In the genomic region with DNA sequence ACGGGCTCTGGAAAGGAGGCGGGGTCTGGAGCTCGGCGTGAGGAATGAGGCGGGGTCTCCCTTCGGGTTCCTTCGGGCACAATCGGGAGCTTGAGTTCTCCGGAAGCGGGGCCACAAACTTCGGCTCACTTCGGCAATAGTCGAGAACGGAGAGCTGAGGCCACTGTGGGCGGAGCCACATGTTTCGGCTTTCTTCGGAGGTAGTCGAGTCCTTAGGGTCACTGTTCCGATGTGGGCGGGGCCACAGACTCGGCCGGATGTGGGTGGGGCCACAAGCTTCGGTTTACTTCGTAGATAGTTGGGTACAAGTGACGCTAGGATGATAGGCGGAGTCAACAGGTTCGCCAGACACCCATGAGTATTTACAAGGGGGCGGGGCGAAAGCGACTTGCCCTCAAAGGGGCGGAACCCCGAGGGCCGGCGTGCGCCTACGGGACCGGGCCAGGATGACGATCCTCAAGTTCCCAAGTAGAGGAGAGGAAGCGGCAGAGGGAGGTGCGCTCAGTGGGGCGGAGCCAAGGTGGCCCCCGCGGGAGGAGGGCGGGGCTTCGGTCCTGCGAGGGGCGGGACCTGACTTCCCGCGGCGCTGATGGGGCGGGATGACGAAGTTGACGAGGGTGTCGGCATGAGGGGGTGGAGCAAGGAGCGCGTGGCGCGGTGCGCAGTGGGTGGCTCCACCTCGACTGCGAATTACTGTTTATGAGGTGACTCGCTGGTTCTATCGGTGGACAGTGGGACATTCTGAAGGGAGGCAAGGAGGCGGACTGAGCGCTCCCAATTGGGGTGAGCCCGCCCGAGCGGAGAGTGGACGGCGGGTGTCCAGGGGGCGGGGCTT, we compare ENCODE assay signal across 8 cellular contexts. TPM values are rescaled to one million over a fixed set of nuclear protein-coding genes. Genes with fewer than 3 reads are reported as not detected.
DNase-seq lines count a peak whose midpoint lies in the region; ATAC-seq and TF ChIP-seq lines count a peak whose summit lies in the region.

No MANE protein-coding gene starts in this region.

- no peaks in the 10 kb centered on the region for H3F3A ChIP-seq in OCI-LY1 (ENCODE audit: insufficient read depth, low read length)

- no peak for TF ChIP-seq CTCF in OCI-LY1 (IDR thresholded peaks at IDR 0.05; ENCODE audit: low read length)
- TF ChIP-seq CTCF in endothelial cell (IDR thresholded peaks at IDR 0.05; ENCODE audit: unreplicated experiment) = no peak

- peak overlapping the region; percentile 93 for H3K4me2 ChIP-seq in OCI-LY1 (ENCODE audit: low read length)

- no peak overlapping the region for H2AFZ ChIP-seq in OCI-LY1 (ENCODE audit: low read length)

- peaks cover 35% of the 10 kb centered on the region for H3K36me3 Mint-ChIP-seq in endothelial cell (ENCODE audit: low read depth, unreplicated experiment)

- no peaks in the 10 kb centered on the region for H3K9me2 ChIP-seq in OCI-LY1 (ENCODE audit: low read depth, low read length)

- H3K27ac ChIP-seq in OCI-LY1 (ENCODE audit: low read depth, low read length, poor library complexity, severe bottlenecking) (peak overlapping the region; percentile 92), mesodermal cell (ENCODE audit: low read depth, low read length, severe bottlenecking) (peak overlapping the region; percentile 99)

- H3K4me1 ChIP-seq in OCI-LY1 (ENCODE audit: insufficient read depth, low read length, severe bottlenecking) (peaks cover 21% of the 10 kb centered on the region), mesodermal cell (ENCODE audit: control insufficient read depth, insufficient read depth, low read length, poor library complexity, severe bottlenecking) (peaks cover 17% of the 10 kb centered on the region)

- peaks cover 16% of the 10 kb centered on the region; the same call in 1 of the 2 replicates for H3K36me3 ChIP-seq in OCI-LY1 (ENCODE audit: insufficient read depth, low read length)
- H3K36me3 ChIP-seq in mesodermal cell (ENCODE audit: control insufficient read depth, insufficient read depth, low read length) = peaks cover 54% of the 10 kb centered on the region

- H3K9me3 ChIP-seq in OCI-LY1 (ENCODE audit: low read length) (no peaks in the 10 kb centered on the region), mesodermal cell (ENCODE audit: control insufficient read depth, low read length) (no peaks in the 10 kb centered on the region)

- H3K27me3 ChIP-seq in OCI-LY1 (ENCODE audit: insufficient read depth, low read length) = no peaks in the 10 kb centered on the region

- H3K27ac Mint-ChIP-seq in endothelial cell (ENCODE audit: unreplicated experiment) = peak overlapping the region; percentile 100

- no peaks in the 10 kb centered on the region for H3K9me3 Mint-ChIP-seq in endothelial cell (ENCODE audit: unreplicated experiment)

- DNase-seq in DMS 273 (lab: John Stamatoyannopoulos, UW; ENCODE audit: unreplicated experiment) (peak; percentile 100), HuH-7 (ENCODE audit: low spot score) (peak; percentile 89), activated T-cell treated with anti-CD3 and anti-CD28 coated beads for 1 hour (ENCODE audit: low read depth) (peak; percentile 99), endothelial cell (ENCODE audit: low spot score) (peak; percentile 100)
- DNase-seq in stimulated activated CD8-positive, alpha-beta memory T cell treated with anti-CD3 and anti-CD28 coated beads, Interleukin-15, amount 100 ng/mL, for 24 hours (ENCODE audit: low read depth) = peak; percentile 97

- no peaks in the 10 kb centered on the region for H4K20me1 ChIP-seq in OCI-LY1 (ENCODE audit: insufficient read depth, low read length)

- H3K27me3 Mint-ChIP-seq in endothelial cell (ENCODE audit: unreplicated experiment) = peaks cover 22% of the 10 kb centered on the region

- WGBS in mesodermal cell (ENCODE audit: insufficient coverage in 2 of 2), 2 experiments = 0% methylated on average over 54 to 71 of the region's 71 CpGs

- peak overlapping the region; percentile 99 for H3K4me3 Mint-ChIP-seq in endothelial cell (ENCODE audit: unreplicated experiment)

- no peaks in the 10 kb centered on the region for H3K79me2 ChIP-seq in OCI-LY1 (ENCODE audit: insufficient read depth, low read length)

- peaks cover 32% of the 10 kb centered on the region for H3K4me1 Mint-ChIP-seq in endothelial cell (ENCODE audit: unreplicated experiment)

- H3K9ac ChIP-seq in OCI-LY1 (ENCODE audit: low read length) = peak overlapping the region; percentile 92

- peak overlapping the region; percentile 82 for H3K4me3 ChIP-seq in OCI-LY1 (ENCODE audit: low read depth, low read length, poor library complexity, severe bottlenecking)
- H3K4me3 ChIP-seq in mesodermal cell (ENCODE audit: extremely low read depth, insufficient read depth, low read length, poor library complexity, severe bottlenecking) = peak overlapping the region; percentile 86

- ATAC-seq in GM21526 (IDR thresholded peaks at IDR 0.05; ENCODE audit: low FRiP score, unreplicated experiment) = peak; percentile 43

RNA-seq across cellular contexts. Expression of a gene that starts 0.5 kb away (rescaled TPM):
- 203 TPM for total RNA-seq in endothelial cell (ENCODE audit: unreplicated experiment)
- 240 TPM for polyA plus RNA-seq in mesodermal cell (2013, experiment 1 of 2)
- 192 TPM for polyA plus RNA-seq in mesodermal cell (2013, experiment 2 of 2)

RNA-seq across cellular contexts. Expression of a gene that starts 1.2 kb away (rescaled TPM):
- total RNA-seq in endothelial cell (ENCODE audit: unreplicated experiment) = 27.8 TPM
- 54.2 TPM for polyA plus RNA-seq in mesodermal cell (2013, experiment 1 of 2)
- polyA plus RNA-seq in mesodermal cell (2013, experiment 2 of 2) = 41.3 TPM

RNA-seq across cellular contexts. Expression of a gene that starts 10.8 kb away (rescaled TPM):
- 1,195 TPM for total RNA-seq in endothelial cell (ENCODE audit: unreplicated experiment)
- polyA plus RNA-seq in mesodermal cell (2013, experiment 1 of 2) = 1,693 TPM
- 1,592 TPM for polyA plus RNA-seq in mesodermal cell (2013, experiment 2 of 2)

RNA-seq across cellular contexts. Expression of a gene that starts 16.9 kb away (rescaled TPM):
- 2.6 TPM for total RNA-seq in endothelial cell (ENCODE audit: unreplicated experiment)
- polyA plus RNA-seq in mesodermal cell (2013, experiment 1 of 2) = 0.63 TPM
- polyA plus RNA-seq in mesodermal cell (2013, experiment 2 of 2) = 0.76 TPM

RNA-seq across cellular contexts. Expression of a gene that starts 30.4 kb away (rescaled TPM):
- 3.4 TPM for total RNA-seq in endothelial cell (ENCODE audit: unreplicated experiment)
- polyA plus RNA-seq in mesodermal cell (2013, experiment 1 of 2) = 6.3 TPM
- 5.9 TPM for polyA plus RNA-seq in mesodermal cell (2013, experiment 2 of 2)

Comparison
In these comparisons a context has a peak if more than half of its experiments do, and no peak if none do; other contexts are left out.
1. Peak in every context shown above with its lines: DNase-seq, ATAC-seq, H3K4me3 ChIP-seq and H3K27ac ChIP-seq.